Comparison of ENCODE assay signal across 25 cellular contexts in the genomic region with DNA sequence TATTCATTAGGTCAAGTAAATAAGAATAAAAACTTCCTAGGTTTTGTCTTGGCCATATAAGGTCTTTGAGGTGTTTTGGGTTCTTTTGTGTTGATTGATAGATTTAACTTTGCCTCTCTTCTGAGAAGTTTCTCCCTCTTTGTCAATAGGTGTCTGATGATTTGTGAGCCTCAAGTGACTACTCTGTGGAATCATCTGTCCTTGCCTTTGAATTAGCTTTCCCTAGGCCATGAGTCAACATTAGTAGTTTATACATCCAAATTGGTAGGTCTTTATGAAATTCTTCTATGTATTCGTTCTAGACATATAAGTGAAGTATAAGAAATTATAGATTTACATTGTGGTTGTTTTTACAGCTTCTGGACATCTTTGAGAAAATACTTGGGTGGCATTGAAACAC.
"Had no signal": no experiment of that assay in that cellular context is flagged by ENCODE, and none has a peak within 500 bp of the region (broad histone marks: within the 10 kb centered on the region; RNA-seq: fewer than 3 reads in every experiment).

No MANE protein-coding gene starts in this region.

- H3K4me3 ChIP-seq: SK-N-MC had no signal

- H3K27ac ChIP-seq: SK-N-MC, WERI-Rb-1 had no signal

- H3K36me3 ChIP-seq: WERI-Rb-1 had no signal

- ATAC-seq: activated CD4-positive, alpha-beta T cell treated with anti-CD3 and anti-CD28 coated beads for 36 hours; activated CD8-positive, alpha-beta T cell treated with anti-CD3 and anti-CD28 coated beads for 36 hours; activated T-cell treated with anti-CD3 and anti-CD28 coated beads, Interleukin-2, amount 50 U/mL, for 72 hours; Panc1; Right ventricle myocardium inferior had no signal

- H3K36me3 Mint-ChIP-seq: activated naive CD4-positive, alpha-beta T cell treated with anti-CD3 and anti-CD28 coated beads, Interleukin-2, amount 10 ng/mL, durations not matched to agents 7 days and 5 days; activated naive CD8-positive, alpha-beta T cell treated with anti-CD3 and anti-CD28 coated beads for 36 hours had no signal

- H3K4me3 Mint-ChIP-seq: activated CD4-positive, alpha-beta T cell treated with anti-CD3 and anti-CD28 coated beads for 36 hours; activated CD8-positive, alpha-beta T cell treated with anti-CD3 and anti-CD28 coated beads for 36 hours; activated naive CD4-positive, alpha-beta T cell treated with anti-CD3 and anti-CD28 coated beads, Interleukin-2, amount 10 ng/mL, durations not matched to agents 7 days and 5 days; activated naive CD8-positive, alpha-beta T cell treated with anti-CD3 and anti-CD28 coated beads for 36 hours; activated T-cell treated with anti-CD3 and anti-CD28 coated beads, Interleukin-2, amount 50 U/mL, for 72 hours had no signal

- H3K27ac Mint-ChIP-seq: activated CD4-positive, alpha-beta T cell treated with anti-CD3 and anti-CD28 coated beads for 36 hours; activated CD8-positive, alpha-beta T cell treated with anti-CD3 and anti-CD28 coated beads for 36 hours; activated naive CD4-positive, alpha-beta T cell treated with anti-CD3 and anti-CD28 coated beads, Interleukin-2, amount 10 ng/mL, durations not matched to agents 7 days and 5 days; activated naive CD8-positive, alpha-beta T cell treated with anti-CD3 and anti-CD28 coated beads for 36 hours; activated T-cell treated with anti-CD3 and anti-CD28 coated beads, Interleukin-2, amount 50 U/mL, for 72 hours; activated T-helper 2 cell treated with anti-CD3 and anti-CD28 coated beads, Interferon-gamma antibody, Interleukin-2, Interleukin-4, amounts not matched to agents 10 μg/mL and 5 μg/mL and 100 μg/mL, durations not matched to agents 14 hours and 24 hours and 36 hours had no signal

- DNase-seq: activated CD4-positive, alpha-beta T cell treated with anti-CD3 and anti-CD28 coated beads for 36 hours; activated CD8-positive, alpha-beta memory T cell treated with anti-CD3 and anti-CD28 coated beads, Interleukin-2, amount 50 U/mL, for 4 hours; activated CD8-positive, alpha-beta T cell treated with anti-CD3 and anti-CD28 coated beads for 36 hours; activated gamma-delta T cell treated with Interleukin-2 at 50 U/mL for 16 hours; activated naive CD4-positive, alpha-beta T cell treated with anti-CD3 and anti-CD28 coated beads, Interleukin-2, amount 10 ng/mL, durations not matched to agents 7 days and 5 days; activated naive CD8-positive, alpha-beta T cell treated with anti-CD3 and anti-CD28 coated beads for 36 hours; activated T-cell treated with anti-CD3 and anti-CD28 coated beads, Interleukin-2, amount 50 U/mL, for 72 hours; caudate nucleus; Kasumi-1; KBM-7; NCI-H1048; NCI-H146; NCI-H187 treated with DMSO at 0.1 percent for 48 hours; NCI-H2081 treated with DMSO at 0.1 percent for 48 hours; NCI-H446; NCI-H524; NCI-H774; OCI-M1; RPMI8226; T-helper 1 cell; WERI-Rb-1 had no signal

- H3K27me3 Mint-ChIP-seq: activated CD4-positive, alpha-beta T cell treated with anti-CD3 and anti-CD28 coated beads for 36 hours; activated CD8-positive, alpha-beta T cell treated with anti-CD3 and anti-CD28 coated beads for 36 hours; activated naive CD4-positive, alpha-beta T cell treated with anti-CD3 and anti-CD28 coated beads, Interleukin-2, amount 10 ng/mL, durations not matched to agents 7 days and 5 days; activated naive CD8-positive, alpha-beta T cell treated with anti-CD3 and anti-CD28 coated beads for 36 hours had no signal

- H3K4me1 Mint-ChIP-seq: activated CD4-positive, alpha-beta T cell treated with anti-CD3 and anti-CD28 coated beads for 36 hours; activated naive CD4-positive, alpha-beta T cell treated with anti-CD3 and anti-CD28 coated beads, Interleukin-2, amount 10 ng/mL, durations not matched to agents 7 days and 5 days; activated naive CD8-positive, alpha-beta T cell treated with anti-CD3 and anti-CD28 coated beads for 36 hours had no signal
